ENCODE assay signal across 1 cellular context in the genomic region with DNA sequence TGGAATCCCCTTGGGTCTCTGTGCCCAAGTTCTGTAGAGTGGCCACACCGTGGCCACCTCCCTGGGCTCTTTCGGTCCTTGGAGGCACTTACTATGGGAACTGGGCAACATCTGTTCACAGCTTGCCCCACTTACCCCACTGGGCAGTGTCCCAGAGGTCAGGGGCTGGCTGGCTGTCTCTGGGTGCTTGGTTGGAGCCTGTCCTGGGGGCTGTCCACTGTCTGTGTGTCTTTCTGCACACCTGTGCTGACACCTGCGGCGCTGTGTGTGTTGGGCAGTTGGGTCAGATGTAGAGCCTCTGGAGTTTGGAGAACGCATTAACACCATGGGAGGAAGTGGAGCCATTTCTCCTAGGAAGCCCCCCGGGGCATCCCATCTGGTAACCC.
TF ChIP-seq lines count a peak whose summit lies in the region.

No MANE protein-coding gene starts in this region.

TF ChIP-seq in A549, 52 proteins besides CTCF, POLR2A, EP300 and RAD21:
- TF ChIP-seq NR3C1 (IDR thresholded peaks at IDR 0.05): no peak
- TF ChIP-seq RARB (CRISPR knock-in tag; IDR thresholded peaks at IDR 0.05): no peak
- no peak for TF ChIP-seq ZSCAN20 (CRISPR knock-in tag; IDR thresholded peaks at IDR 0.05)
- no peak for TF ChIP-seq CEBPB (IDR thresholded peaks at IDR 0.05)
- no peak for TF ChIP-seq FOSL2 (IDR thresholded peaks at IDR 0.05)
- no peak for TF ChIP-seq FOSL2 (CRISPR knock-in tag; IDR thresholded peaks at IDR 0.05)
- TF ChIP-seq FOXS1 (CRISPR knock-in tag; IDR thresholded peaks at IDR 0.05): no peak
- no peak for TF ChIP-seq FOSB (CRISPR knock-in tag; IDR thresholded peaks at IDR 0.05)
- no peak for TF ChIP-seq SMC3 (IDR thresholded peaks at IDR 0.05)
- TF ChIP-seq, protein P1, sequence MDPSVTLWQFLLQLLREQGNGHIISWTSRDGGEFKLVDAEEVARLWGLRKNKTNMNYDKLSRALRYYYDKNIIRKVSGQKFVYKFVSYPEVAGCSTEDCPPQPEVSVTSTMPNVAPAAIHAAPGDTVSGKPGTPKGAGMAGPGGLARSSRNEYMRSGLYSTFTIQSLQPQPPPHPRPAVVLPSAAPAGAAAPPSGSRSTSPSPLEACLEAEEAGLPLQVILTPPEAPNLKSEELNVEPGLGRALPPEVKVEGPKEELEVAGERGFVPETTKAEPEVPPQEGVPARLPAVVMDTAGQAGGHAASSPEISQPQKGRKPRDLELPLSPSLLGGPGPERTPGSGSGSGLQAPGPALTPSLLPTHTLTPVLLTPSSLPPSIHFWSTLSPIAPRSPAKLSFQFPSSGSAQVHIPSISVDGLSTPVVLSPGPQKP (IDR thresholded peaks at IDR 0.05; ENCODE audit: low read depth, low read length): no peak
- TF ChIP-seq CBX8 (IDR thresholded peaks at IDR 0.05): no peak
- no peak for TF ChIP-seq NPAS2 (CRISPR knock-in tag; IDR thresholded peaks at IDR 0.05; ENCODE audit: borderline replicate concordance)
- TF ChIP-seq CHD2 (IDR thresholded peaks at IDR 0.05; ENCODE audit: low read length, partially characterized antibody): no peak
- no peak for TF ChIP-seq MAFK (IDR thresholded peaks at IDR 0.05; ENCODE audit: partially characterized antibody)
- TF ChIP-seq, protein P2, sequence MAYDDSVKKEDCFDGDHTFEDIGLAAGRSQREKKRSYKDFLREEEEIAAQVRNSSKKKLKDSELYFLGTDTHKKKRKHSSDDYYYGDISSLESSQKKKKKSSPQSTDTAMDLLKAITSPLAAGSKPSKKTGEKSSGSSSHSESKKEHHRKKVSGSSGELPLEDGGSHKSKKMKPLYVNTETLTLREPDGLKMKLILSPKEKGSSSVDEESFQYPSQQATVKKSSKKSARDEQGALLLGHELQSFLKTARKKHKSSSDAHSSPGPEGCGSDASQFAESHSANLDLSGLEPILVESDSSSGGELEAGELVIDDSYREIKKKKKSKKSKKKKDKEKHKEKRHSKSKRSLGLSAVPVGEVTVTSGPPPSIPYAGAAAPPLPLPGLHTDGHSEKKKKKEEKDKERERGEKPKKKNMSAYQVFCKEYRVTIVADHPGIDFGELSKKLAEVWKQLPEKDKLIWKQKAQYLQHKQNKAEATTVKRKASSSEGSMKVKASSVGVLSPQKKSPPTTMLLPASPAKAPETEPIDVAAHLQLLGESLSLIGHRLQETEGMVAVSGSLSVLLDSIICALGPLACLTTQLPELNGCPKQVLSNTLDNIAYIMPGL (CRISPR knock-in tag; IDR thresholded peaks at IDR 0.05; ENCODE audit: borderline replicate concordance): no peak
- TF ChIP-seq ZC3H11A (IDR thresholded peaks at IDR 0.05): no peak
- TF ChIP-seq, protein P3, sequence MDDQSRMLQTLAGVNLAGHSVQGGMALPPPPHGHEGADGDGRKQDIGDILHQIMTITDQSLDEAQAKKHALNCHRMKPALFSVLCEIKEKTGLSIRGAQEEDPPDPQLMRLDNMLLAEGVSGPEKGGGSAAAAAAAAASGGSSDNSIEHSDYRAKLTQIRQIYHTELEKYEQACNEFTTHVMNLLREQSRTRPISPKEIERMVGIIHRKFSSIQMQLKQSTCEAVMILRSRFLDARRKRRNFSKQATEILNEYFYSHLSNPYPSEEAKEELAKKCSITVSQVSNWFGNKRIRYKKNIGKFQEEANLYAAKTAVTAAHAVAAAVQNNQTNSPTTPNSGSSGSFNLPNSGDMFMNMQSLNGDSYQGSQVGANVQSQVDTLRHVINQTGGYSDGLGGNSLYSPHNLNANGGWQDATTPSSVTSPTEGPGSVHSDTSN (IDR thresholded peaks at IDR 0.05): no peak
- TF ChIP-seq JUNB (IDR thresholded peaks at IDR 0.05): no peak
- no peak for TF ChIP-seq JUN (IDR thresholded peaks at IDR 0.05)
- TF ChIP-seq, protein P4, sequence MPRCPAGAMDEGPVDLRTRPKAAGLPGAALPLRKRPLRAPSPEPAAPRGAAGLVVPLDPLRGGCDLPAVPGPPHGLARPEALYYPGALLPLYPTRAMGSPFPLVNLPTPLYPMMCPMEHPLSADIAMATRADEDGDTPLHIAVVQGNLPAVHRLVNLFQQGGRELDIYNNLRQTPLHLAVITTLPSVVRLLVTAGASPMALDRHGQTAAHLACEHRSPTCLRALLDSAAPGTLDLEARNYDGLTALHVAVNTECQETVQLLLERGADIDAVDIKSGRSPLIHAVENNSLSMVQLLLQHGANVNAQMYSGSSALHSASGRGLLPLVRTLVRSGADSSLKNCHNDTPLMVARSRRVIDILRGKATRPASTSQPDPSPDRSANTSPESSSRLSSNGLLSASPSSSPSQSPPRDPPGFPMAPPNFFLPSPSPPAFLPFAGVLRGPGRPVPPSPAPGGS (IDR thresholded peaks at IDR 0.05): no peak
TF ChIP-seq in A549: peak in this region for 0.
